Comparison of ENCODE assay signal across 1 cellular context in genomic region chr7:158495780-158496179, GRCh38.
TF ChIP-seq lines count a peak whose summit lies in the region.

No MANE protein-coding gene starts in this region.

TF ChIP-seq in HepG2, 621 proteins besides CTCF, POLR2A, EP300 and RAD21 (continued from another document):
- TF ChIP-seq STAG1 (CRISPR knock-in tag; IDR thresholded peaks at IDR 0.05) (peak; percentile 70), CREM (IDR thresholded peaks at IDR 0.05) (no peak), CREM (CRISPR knock-in tag; IDR thresholded peaks at IDR 0.05) (no peak), RFXAP (CRISPR knock-in tag; IDR thresholded peaks at IDR 0.05; ENCODE audit: borderline replicate concordance) (no peak)
